Comparison of ENCODE assay signal across 1 cellular context in genomic region chr3:33855884-33856546, GRCh38.
TF ChIP-seq lines count a peak whose summit lies in the region.

No MANE protein-coding gene starts in this region.

TF ChIP-seq in GM23338, 12 proteins besides CTCF, POLR2A, EP300 and RAD21 (continued from another document):
- TF ChIP-seq ZNF462 (CRISPR knock-in tag; IDR thresholded peaks at IDR 0.05): no peak
- no peak for TF ChIP-seq EZH2phosphoT487 (IDR thresholded peaks at IDR 0.05; ENCODE audit: unreplicated experiment)
- TF ChIP-seq CREB1 (CRISPR knock-in tag; IDR thresholded peaks at IDR 0.05; ENCODE audit: low read depth): no peak
